ENCODE assay signal across 15 cellular contexts in genomic region chr5:173429489-173430150, GRCh38.
"Had no signal": no experiment of that assay in that cellular context is flagged by ENCODE, and none has a peak within 500 bp of the region (broad histone marks: within the 10 kb centered on the region; RNA-seq: fewer than 3 reads in every experiment).

No MANE protein-coding gene starts in this region.

- ATAC-seq: naive thymus-derived CD8-positive, alpha-beta T cell; stimulated activated memory B cell treated with anti-CD40 and anti-IgM and Interleukin-4, amounts not matched to agents 10 μg/mL and 1 μg/mL and 100 μg/mL, for 72 hours; WTC11 had no signal

- H3K36me3 ChIP-seq: left ventricle myocardium inferior, neutrophil, thyroid gland had no signal

- H3K4me1 ChIP-seq: left ventricle myocardium inferior, thyroid gland had no signal

- DNase-seq: activated CD4-positive, alpha-beta T cell treated with anti-CD3 and anti-CD28 coated beads, Interleukin-2, amount 10 ng/mL, durations not matched to agents 24 days and 14 days; activated naive CD4-positive, alpha-beta T cell; activated naive CD8-positive, alpha-beta T cell treated with anti-CD3 and anti-CD28 coated beads, Interleukin-2, amount 10 ng/mL, durations not matched to agents 7 days and 5 days; anterior cingulate cortex; endodermal cell; erythroblast; hippocampal formation; kidney; left ventricle myocardium inferior; naive thymus-derived CD8-positive, alpha-beta T cell; retina; thyroid gland had no signal

- H3K4me3 ChIP-seq: left ventricle myocardium inferior, thyroid gland had no signal

- H3K27ac ChIP-seq: left ventricle myocardium inferior, neutrophil, thyroid gland had no signal

- H3K9me3 ChIP-seq: neutrophil, thyroid gland had no signal

- H3K27me3 ChIP-seq: neutrophil, thyroid gland had no signal
